9 cellular contexts compared by ENCODE assay signal in genomic region chr11:14446701-14447169, GRCh38. TPM values are rescaled to one million over a fixed set of nuclear protein-coding genes. Genes with fewer than 3 reads are reported as not detected.
DNase-seq lines count a peak whose midpoint lies in the region; ATAC-seq and TF ChIP-seq lines count a peak whose summit lies in the region.
"Had no signal": no experiment of that assay in that cellular context is flagged by ENCODE, and none has a peak within 500 bp of the region (broad histone marks: within the 10 kb centered on the region; RNA-seq: fewer than 3 reads in every experiment).

No MANE protein-coding gene starts in this region.

- peak overlapping the region; percentile 85 for H3K27ac Mint-ChIP-seq in chondrocyte (ENCODE audit: unreplicated experiment)
- H3K27ac Mint-ChIP-seq in osteocyte (ENCODE audit: unreplicated experiment) = peak overlapping the region; percentile 83

- no peaks in the 10 kb centered on the region for H3K9me3 ChIP-seq in IMR-90 (ENCODE audit: control insufficient read depth, insufficient read depth, low read length)
- no peaks in the 10 kb centered on the region for H3K9me3 ChIP-seq in tibial artery

- peak; percentile 70 for DNase-seq in IMR-90
- DNase-seq in chondrocyte (ENCODE audit: low spot score) = no peak
- DNase-seq in osteocyte (ENCODE audit: extremely low spot score, unreplicated experiment) = no peak
- no peak for DNase-seq in Right ventricle myocardium superior
- DNase-seq in H7 = no peak
- DNase-seq in tibial artery = no peak
- DNase-seq: DND-41, NCI-H2081 treated with DMSO at 0.1 percent for 48 hours had no signal

- TF ChIP-seq RAD21 in IMR-90 (IDR thresholded peaks at IDR 0.05; ENCODE audit: low read length) = no peak

- H3K23ac ChIP-seq in IMR-90 (ENCODE audit: low read depth, low read length) = peak overlapping the region; percentile 78; the same call in 1 of the 2 replicates

- H2BK5ac ChIP-seq in IMR-90 (ENCODE audit: low read depth, low read length, poor library complexity, severe bottlenecking) = peak overlapping the region; percentile 90

- TF ChIP-seq CTCF in IMR-90 (conservative IDR thresholded peaks at IDR 0.05; ENCODE audit: low read depth, low read length) (no peak), chondrocyte (IDR thresholded peaks at IDR 0.05) (no peak), osteocyte (IDR thresholded peaks at IDR 0.05) (no peak), tibial artery (IDR thresholded peaks at IDR 0.05) (no peak)

- H2AFZ ChIP-seq in IMR-90 (replicated peaks; ENCODE audit: low read length, poor library complexity) = no peak overlapping the region

- H3K4me1 ChIP-seq in IMR-90 (ENCODE audit: control insufficient read depth, insufficient read depth, low read length) (peaks cover 3% of the 10 kb centered on the region), tibial artery (peaks cover 0 to 13% (median 4%) of the 10 kb centered on the region in 4 donors)

- no peak overlapping the region for H3K56ac ChIP-seq in IMR-90 (ENCODE audit: extremely low read depth, insufficient read depth, low read length)

- H3K9me3 Mint-ChIP-seq in chondrocyte (ENCODE audit: low read depth) = no peaks in the 10 kb centered on the region
- H3K9me3 Mint-ChIP-seq in osteocyte (ENCODE audit: unreplicated experiment) = no peaks in the 10 kb centered on the region

- no peak overlapping the region; the same call in 1 of the 2 replicates for H2AK5ac ChIP-seq in IMR-90 (ENCODE audit: low read depth, low read length)

- dilution Hi-C loops in IMR-90 (cut with HindIII; ENCODE audit: low sequenced_read_pairs, unreplicated experiment) = no loop called here

- H3K27ac ChIP-seq in IMR-90 (ENCODE audit: insufficient read depth, low read length) (no peak overlapping the region), tibial artery (no peak overlapping the region)

- BruUV-seq in IMR-90 (replicated peaks; lab: Mats Ljungman, UMichigan) = no TSS peak

- H3K27me3 ChIP-seq in IMR-90 (ENCODE audit: control insufficient read depth, insufficient read depth, low read length) = no peaks in the 10 kb centered on the region
- no peaks in the 10 kb centered on the region for H3K27me3 ChIP-seq in H7 (ENCODE audit: control insufficient read depth, insufficient read depth, low read length)
- H3K27me3 ChIP-seq in tibial artery = no peaks in the 10 kb centered on the region

- peak overlapping the region; percentile 66; the same call in 1 of the 2 replicates for H3K4me2 ChIP-seq in IMR-90 (ENCODE audit: low read depth, low read length)

- H3K4me1 Mint-ChIP-seq in chondrocyte (ENCODE audit: low read depth) = peaks cover 64% of the 10 kb centered on the region
- H3K4me1 Mint-ChIP-seq in osteocyte (ENCODE audit: unreplicated experiment) = peaks cover 59% of the 10 kb centered on the region

- no peak overlapping the region; the same call in 1 of the 2 replicates for H4K5ac ChIP-seq in IMR-90 (ENCODE audit: low read depth, low read length)

- peak overlapping the region; percentile 10 to 71; a peak in 2 of 4 replicates for H4K8ac ChIP-seq in IMR-90 (ENCODE audit: low read depth in 2 of 2, low read length in 2 of 2)

- peak overlapping the region; percentile 34; the same call in 1 of the 2 replicates for H3K4ac ChIP-seq in IMR-90 (ENCODE audit: low read depth, low read length)

- in situ Hi-C loops in IMR-90 (cut with MboI; ENCODE audit: low sequenced_read_pairs) = no loop called here

- peak; percentile 57 for ATAC-seq in GM18508 (IDR thresholded peaks at IDR 0.05; ENCODE audit: insufficient read depth, unreplicated experiment)
- peak; percentile 44; the same call in 1 of the 2 replicates for ATAC-seq in IMR-90 (ENCODE audit: low read depth)
- no peak for ATAC-seq in Right ventricle myocardium superior (ENCODE audit: poor library complexity)

- H3K18ac ChIP-seq in IMR-90 (ENCODE audit: low read depth, low read length) = no peak overlapping the region; the same call in 1 of the 2 replicates

- H2BK15ac ChIP-seq in IMR-90 (ENCODE audit: low read depth, low read length) = peak overlapping the region; percentile 63; the same call in 1 of the 3 replicates

- H4K20me1 ChIP-seq in IMR-90 (ENCODE audit: insufficient read depth, low read length) = no peaks in the 10 kb centered on the region

- H3K79me1 ChIP-seq in IMR-90 (ENCODE audit: low read depth in 1 of 2, low read length in 2 of 2) = no peaks in the 10 kb centered on the region

- POLR2A ChIA-PET in IMR-90 (lab: Charles Lee; ENCODE audit: unreplicated experiment) = no interaction called here

- CTCF ChIA-PET in IMR-90 (lab: Yijun Ruan, JAX) = interaction anchor here (1.0 to 1.5 kb wide), 2 partner anchors 28 to 146 kb away, joined by 4 to 5 read pairs; no protein-coding TSS in a partner anchor

- H3K36me3 Mint-ChIP-seq in chondrocyte (ENCODE audit: low read depth) (peaks cover 5% of the 10 kb centered on the region), osteocyte (ENCODE audit: unreplicated experiment) (peaks cover 3% of the 10 kb centered on the region)

- H3K9ac ChIP-seq in IMR-90 (ENCODE audit: low read depth, low read length) = peak overlapping the region; percentile 48; the same call in 1 of the 2 replicates

- no peaks in the 10 kb centered on the region for H3K27me3 Mint-ChIP-seq in chondrocyte (ENCODE audit: low read depth)
- H3K27me3 Mint-ChIP-seq in osteocyte (ENCODE audit: unreplicated experiment) = no peaks in the 10 kb centered on the region

- H3K4me3 ChIP-seq in IMR-90 (ENCODE audit: insufficient read depth, low read depth, low read length) = no peak overlapping the region
- no peak overlapping the region for H3K4me3 ChIP-seq in H7 (ENCODE audit: insufficient read depth, low read depth, low read length)
- no peak overlapping the region for H3K4me3 ChIP-seq in tibial artery

- H2BK120ac ChIP-seq in IMR-90 (ENCODE audit: low read depth, low read length) = peak overlapping the region; percentile 46

- H3K9me1 ChIP-seq in IMR-90 (ENCODE audit: insufficient read depth, low read length) = peaks cover 5% of the 10 kb centered on the region

- no peak overlapping the region for H4K91ac ChIP-seq in IMR-90 (ENCODE audit: insufficient read depth, low read depth, low read length)

- intact Hi-C loops in IMR-90 (cut with micrococcal nuclease) = no loop called here
- intact Hi-C loops in Right ventricle myocardium superior (cut with DNase I) = no loop called here
- intact Hi-C loops in tibial artery (cut with DNase I; ENCODE audit: low total_unique reads) = no loop called here

- no peaks in the 10 kb centered on the region for H3K36me3 ChIP-seq in IMR-90 (ENCODE audit: control insufficient read depth, insufficient read depth, low read length)
- no peaks in the 10 kb centered on the region for H3K36me3 ChIP-seq in H7 (replicated peaks; ENCODE audit: control insufficient read depth, insufficient read depth, low read length)
- peaks cover 0 to 7% (median 0%) of the 10 kb centered on the region in 3 donors for H3K36me3 ChIP-seq in tibial artery

- H2AK9ac ChIP-seq in IMR-90 (replicated peaks; ENCODE audit: low read depth, low read length, poor library complexity) = no peak overlapping the region

- H3K14ac ChIP-seq in IMR-90 (replicated peaks; ENCODE audit: low read depth, low read length) = peak overlapping the region; percentile 68; the same call in 1 of the 2 replicates

- H2BK20ac ChIP-seq in IMR-90 (ENCODE audit: low read depth, low read length) = peak overlapping the region; percentile 59; the same call in 1 of the 2 replicates

- TF ChIP-seq POLR2A in IMR-90 (IDR thresholded peaks at IDR 0.05; ENCODE audit: low read depth, low read length) = no peak

- H3K4me3 Mint-ChIP-seq in chondrocyte (ENCODE audit: unreplicated experiment) (no peak overlapping the region), osteocyte (ENCODE audit: unreplicated experiment) (no peak overlapping the region)

TF ChIP-seq in IMR-90, 13 proteins besides CTCF, POLR2A, EP300 and RAD21:
- TF ChIP-seq MAZ (IDR thresholded peaks at IDR 0.05; ENCODE audit: borderline replicate concordance, low read depth, low read length) (no peak), CEBPB (IDR thresholded peaks at IDR 0.05; ENCODE audit: low read depth, low read length) (peak; percentile 32; the same call in 1 of the 2 replicates), MAFK (IDR thresholded peaks at IDR 0.05; ENCODE audit: low read depth, low read length) (peak; percentile 84), CHD1 (IDR thresholded peaks at IDR 0.05; ENCODE audit: low read depth, low read length) (no peak)

RNA-seq across cellular contexts. Expression of gene COPB1, which starts 52.9 kb away (rescaled TPM):
- total RNA-seq in IMR-90 (2012; rRNA removed) = 341 and 415 TPM in 2 replicates
- polyA plus RNA-seq in IMR-90 (2012; rRNA removed) = 126 and 136 TPM in 2 replicates
- 32.5 and 32.9 TPM in 2 replicates for polyA plus RNA-seq in IMR-90 (2012; cell fraction: cytosol; rRNA removed)
- polyA plus RNA-seq in IMR-90 (2012; cell fraction: nucleus; rRNA removed; ENCODE audit: low replicate concordance) = 17.1 and 140 TPM in 2 replicates
- 168 to 194 TPM (median 170 TPM) in 3 replicates for total RNA-seq in chondrocyte
- total RNA-seq in osteocyte = 135 TPM in 2 replicates
- total RNA-seq in Right ventricle myocardium superior = 39.1 TPM
- total RNA-seq in H7 (2014; rRNA removed; shearing (Covaris generic)) = 157 and 184 TPM in 2 replicates
